1 cellular context compared by ENCODE assay signal in genomic region chr9:77848428-77848827, GRCh38.
TF ChIP-seq lines count a peak whose summit lies in the region.

No MANE protein-coding gene starts in this region.

TF ChIP-seq in WTC11, 78 proteins besides CTCF, POLR2A, EP300 and RAD21 (continued from another document):
- TF ChIP-seq HMGXB4 (CRISPR knock-in tag; IDR thresholded peaks at IDR 0.05) (no peak), ARID4B (CRISPR knock-in tag; IDR thresholded peaks at IDR 0.05; ENCODE audit: borderline replicate concordance) (no peak), NFYB (CRISPR knock-in tag; conservative IDR thresholded peaks at IDR 0.05; ENCODE audit: low read depth) (no peak), MXD4 (CRISPR knock-in tag; IDR thresholded peaks at IDR 0.05; ENCODE audit: borderline replicate concordance) (no peak), ZNF425 (CRISPR knock-in tag; conservative IDR thresholded peaks at IDR 0.05) (no peak), FOXP1 (CRISPR knock-in tag; IDR thresholded peaks at IDR 0.05; ENCODE audit: borderline replicate concordance) (no peak), MAX (CRISPR knock-in tag; IDR thresholded peaks at IDR 0.05) (no peak), PRDM15 (CRISPR knock-in tag; IDR thresholded peaks at IDR 0.05) (no peak), CDX4 (CRISPR knock-in tag; IDR thresholded peaks at IDR 0.05; ENCODE audit: borderline replicate concordance) (no peak)
